Comparison of ENCODE assay signal across 26 cellular contexts in genomic region chr20:45313065-45313695, GRCh38. TPM values are rescaled to one million over a fixed set of nuclear protein-coding genes. Genes with fewer than 3 reads are reported as not detected.
"Had no signal": no experiment of that assay in that cellular context is flagged by ENCODE, and none has a peak within 500 bp of the region (broad histone marks: within the 10 kb centered on the region; RNA-seq: fewer than 3 reads in every experiment).

No MANE protein-coding gene starts in this region.

- H3K27ac ChIP-seq: breast epithelium, Peyer's patch had no signal

- H3K9me3 ChIP-seq: breast epithelium, MG63, Peyer's patch had no signal

- H3K27me3 ChIP-seq: MG63, Peyer's patch had no signal

- DNase-seq: activated CD4-positive, alpha-beta T cell treated with anti-CD3 and anti-CD28 coated beads for 4 hours; activated CD4-positive, alpha-beta T cell treated with anti-CD3 and anti-CD28 coated beads, Interleukin-2, amount 50 U/mL, for 4 hours; activated CD8-positive, alpha-beta memory T cell treated with anti-CD3 and anti-CD28 coated beads, Interleukin-2, amount 10 ng/mL, durations not matched to agents 7 days and 5 days; activated effector memory CD4-positive, alpha-beta T cell treated with Interleukin-2 at 50 U/mL for 16 hours; activated naive CD4-positive, alpha-beta T cell; activated T-cell treated with anti-CD3 and anti-CD28 coated beads, Interleukin-2, amount 50 U/mL, for 24 hours; caudate nucleus; MG63; MV-4-11; NCI-H1092 treated with DMSO at 0.1 percent for 48 hours; NCI-H1417 treated with DMSO at 0.1 percent for 48 hours; NCI-H1694; NCI-H2029; NCI-H2107; NCI-H2171 treated with DMSO at 0.1 percent for 48 hours; NCI-H345; NCI-H510A; NCI-H69; SHP77 treated with DMSO at 0.1 percent for 48 hours had no signal

- ATAC-seq: activated CD4-positive, CD25-positive, alpha-beta regulatory T cell treated with anti-CD3 and anti-CD28 coated beads, Interleukin-2, amount 50 U/mL, for 24 hours; activated CD8-positive, alpha-beta memory T cell treated with anti-CD3 and anti-CD28 coated beads, Interleukin-2, amount 10 ng/mL, durations not matched to agents 7 days and 5 days had no signal

- H3K36me3 ChIP-seq: breast epithelium, MG63, Peyer's patch had no signal

- H3K4me3 ChIP-seq: breast epithelium, MG63, Peyer's patch had no signal

- H3K4me1 ChIP-seq: breast epithelium, Peyer's patch had no signal

RNA-seq across cellular contexts. Expression of gene MATN4, which starts 5.1 kb away (rescaled TPM):
- total RNA-seq: cerebellum, Peyer's patch had no signal

RNA-seq across cellular contexts. Expression of gene RBPJL, which starts 6.5 kb away (rescaled TPM):
- total RNA-seq: activated CD8-positive, alpha-beta memory T cell treated with anti-CD3 and anti-CD28 coated beads, Interleukin-2, amount 10 ng/mL, durations not matched to agents 7 days and 5 days; aorta; breast epithelium; cerebellum; Peyer's patch; SK-MEL-5 had no signal

RNA-seq across cellular contexts. Expression of gene SLPI, which starts 58.8 kb away (rescaled TPM):
- total RNA-seq: activated CD8-positive, alpha-beta memory T cell treated with anti-CD3 and anti-CD28 coated beads, Interleukin-2, amount 10 ng/mL, durations not matched to agents 7 days and 5 days; activated T-helper 1 cell treated with anti-CD3 and anti-CD28 coated beads, Interleukin-12 subunit alpha, Interleukin-12 subunit beta, Interleukin-2, Interleukin-4 antibody, amounts not matched to agents 30 ng/mL and 10 ng/mL and 1 ng/mL, durations not matched to agents 14 hours and 24 hours and 36 hours; SK-MEL-5 had no signal
